17 cellular contexts compared by ENCODE assay signal in the genomic region with DNA sequence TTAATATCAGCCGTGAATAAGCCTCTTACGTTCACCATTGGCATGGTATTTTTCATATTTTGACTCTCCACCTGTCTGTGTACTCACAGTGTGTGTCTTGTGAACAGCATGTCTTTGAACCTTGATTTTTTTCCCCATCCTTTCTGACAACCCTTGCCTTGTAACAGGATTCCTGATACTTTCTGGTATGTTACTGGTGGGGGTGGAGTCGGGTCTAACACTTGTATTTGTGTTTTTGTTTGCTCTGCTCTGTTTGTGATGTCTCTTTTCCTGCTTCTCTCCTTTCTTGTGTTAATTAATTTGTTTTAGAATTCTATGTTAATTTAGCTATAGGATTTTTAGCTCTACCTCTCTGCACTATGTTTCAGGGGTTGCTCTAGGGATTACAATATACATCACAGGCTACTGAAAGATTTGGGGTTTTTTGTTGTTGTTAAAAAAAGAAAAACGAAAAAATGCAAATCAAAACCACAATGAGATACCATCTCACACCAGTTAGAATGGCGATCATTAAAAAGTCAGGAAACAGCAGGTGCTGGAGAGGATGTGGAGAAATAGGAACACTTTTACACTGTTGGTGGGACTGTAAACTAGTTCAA.
"Had no signal": no experiment of that assay in that cellular context is flagged by ENCODE, and none has a peak within 500 bp of the region (broad histone marks: within the 10 kb centered on the region; RNA-seq: fewer than 3 reads in every experiment).

No MANE protein-coding gene starts in this region.

- H3K36me3 ChIP-seq: ascending aorta, gastroesophageal sphincter, heart right ventricle had no signal

- H3K4me1 ChIP-seq: ascending aorta, gastroesophageal sphincter, heart right ventricle had no signal

- DNase-seq: activated CD4-positive, alpha-beta T cell treated with anti-CD3 and anti-CD28 coated beads, Interleukin-2, amount 10 ng/mL, durations not matched to agents 7 days and 5 days; activated CD8-positive, alpha-beta memory T cell treated with anti-CD3 and anti-CD28 coated beads, Interleukin-2, amount 50 U/mL, for 48 hours; activated naive CD4-positive, alpha-beta T cell; dorsolateral prefrontal cortex; erythroblast; heart right ventricle; immature natural killer cell; mesenchymal stem cell; nucleus accumbens; posterior cingulate gyrus; stimulated activated CD4-positive, alpha-beta T cell treated with anti-CD3 and anti-CD28 coated beads, Interleukin-2, amount 100 ng/mL, for 48 hours; stimulated activated naive CD4-positive, alpha-beta T cell; trophoblast cell had no signal

- H3K27me3 ChIP-seq: ascending aorta, dorsolateral prefrontal cortex had no signal

- H3K4me3 Mint-ChIP-seq: activated CD4-positive, alpha-beta T cell treated with anti-CD3 and anti-CD28 coated beads, Interleukin-2, amount 10 ng/mL, durations not matched to agents 7 days and 5 days; activated T-helper 1 cell treated with anti-CD3 and anti-CD28 coated beads, Interleukin-12 subunit alpha, Interleukin-12 subunit beta, Interleukin-2, Interleukin-4 antibody, amounts not matched to agents 30 ng/mL and 10 ng/mL and 1 ng/mL, durations not matched to agents 14 hours and 24 hours and 36 hours; immature natural killer cell; natural killer cell treated with Interleukin-12 subunit alpha and Interleukin-12 subunit beta and Interleukin-15 and Interleukin-18, amount 100 ng/mL, for 72 hours had no signal

- H3K9me3 ChIP-seq: ascending aorta, gastroesophageal sphincter had no signal

- H3K9me3 Mint-ChIP-seq: activated T-helper 1 cell treated with anti-CD3 and anti-CD28 coated beads, Interleukin-12 subunit alpha, Interleukin-12 subunit beta, Interleukin-2, Interleukin-4 antibody, amounts not matched to agents 30 ng/mL and 10 ng/mL and 1 ng/mL, durations not matched to agents 14 hours and 24 hours and 36 hours; natural killer cell treated with Interleukin-12 subunit alpha and Interleukin-12 subunit beta and Interleukin-15 and Interleukin-18, amount 100 ng/mL, for 72 hours had no signal

- H3K27me3 Mint-ChIP-seq: activated CD4-positive, alpha-beta T cell treated with anti-CD3 and anti-CD28 coated beads, Interleukin-2, amount 10 ng/mL, durations not matched to agents 7 days and 5 days had no signal

- H3K36me3 Mint-ChIP-seq: immature natural killer cell; natural killer cell treated with Interleukin-12 subunit alpha and Interleukin-12 subunit beta and Interleukin-15 and Interleukin-18, amount 100 ng/mL, for 72 hours had no signal

- H3K4me1 Mint-ChIP-seq: activated CD4-positive, alpha-beta T cell treated with anti-CD3 and anti-CD28 coated beads, Interleukin-2, amount 10 ng/mL, durations not matched to agents 7 days and 5 days; immature natural killer cell had no signal

- ATAC-seq: gastroesophageal sphincter; heart right ventricle; natural killer cell treated with Interleukin-12 subunit alpha and Interleukin-12 subunit beta and Interleukin-15 and Interleukin-18, amount 100 ng/mL, for 72 hours had no signal

- H3K27ac ChIP-seq: ascending aorta, dorsolateral prefrontal cortex, gastroesophageal sphincter, heart right ventricle had no signal

- H3K4me3 ChIP-seq: ascending aorta, dorsolateral prefrontal cortex, gastroesophageal sphincter, heart right ventricle had no signal

- H3K27ac Mint-ChIP-seq: activated CD4-positive, alpha-beta T cell treated with anti-CD3 and anti-CD28 coated beads, Interleukin-2, amount 10 ng/mL, durations not matched to agents 7 days and 5 days; activated T-helper 1 cell treated with anti-CD3 and anti-CD28 coated beads, Interleukin-12 subunit alpha, Interleukin-12 subunit beta, Interleukin-2, Interleukin-4 antibody, amounts not matched to agents 30 ng/mL and 10 ng/mL and 1 ng/mL, durations not matched to agents 14 hours and 24 hours and 36 hours; immature natural killer cell; natural killer cell treated with Interleukin-12 subunit alpha and Interleukin-12 subunit beta and Interleukin-15 and Interleukin-18, amount 100 ng/mL, for 72 hours had no signal
